In genomic region chr13:110061270-110061669, GRCh38 we compare ENCODE assay signal across 16 cellular contexts.
DNase-seq lines count a peak whose midpoint lies in the region; ATAC-seq, FAIRE-seq and TF ChIP-seq lines count a peak whose summit lies in the region.
"Had no signal": no experiment of that assay in that cellular context is flagged by ENCODE, and none has a peak within 500 bp of the region (broad histone marks: within the 10 kb centered on the region; RNA-seq: fewer than 3 reads in every experiment).

No MANE protein-coding gene starts in this region.

- in situ Hi-C loops in HepG2 (cut with HindIII; ENCODE audit: extremely low pct_ligation_motif_present, low pct_unique_long_range_greater_than_20kb): no loop called here

- DNase-seq in right lobe of liver (no peak), HepG2 (ENCODE audit: low spot score) (no peak), astrocyte (ENCODE audit: low read depth) (no peak), retinal pigment epithelial cell (ENCODE audit: low read depth) (no peak), NCI-H82 treated with DMSO at 0.1 percent for 48 hours (lab: John Stamatoyannopoulos, UW; ENCODE audit: unreplicated experiment) (no peak), ureter (ENCODE audit: low spot score) (no peak), NCI-H187 (lab: John Stamatoyannopoulos, UW) (no peak)
- DNase-seq: Calu3; CD8-positive, alpha-beta T cell; DMS79 treated with DMSO at 0.1 percent for 48 hours; GF-D8; GOT3; HCEC 1CT; KG1 had no signal

- H3K9me3 Mint-ChIP-seq in astrocyte (ENCODE audit: unreplicated experiment): no peaks in the 10 kb centered on the region
- H3K9me3 Mint-ChIP-seq: CD8-positive, alpha-beta T cell had no signal

- H3K4me3 ChIP-seq in right lobe of liver: no peak overlapping the region
- H3K4me3 ChIP-seq in HepG2 (replicated peaks in 1 of 3; ENCODE audit: insufficient read depth in 1 of 3, low read depth in 2 of 3, low read length in 3 of 3): no peak overlapping the region
- H3K4me3 ChIP-seq in astrocyte (ENCODE audit: insufficient read depth, low read depth, low read length): no peak overlapping the region
- no peak overlapping the region for H3K4me3 ChIP-seq in retinal pigment epithelial cell (ENCODE audit: low read length)
- H3K4me3 ChIP-seq: BLaER1 treated with 17β-estradiol and CSF1 and Interleukin-3, amounts not matched to agents 10 nM and 100 nM had no signal

- no peaks in the 10 kb centered on the region for H3K79me2 ChIP-seq in HepG2 (ENCODE audit: insufficient read depth, low read length)
- no peaks in the 10 kb centered on the region for H3K79me2 ChIP-seq in astrocyte (ENCODE audit: insufficient read depth, low read length)

- H3K9ac ChIP-seq in HepG2 (ENCODE audit: insufficient read depth, low read depth, low read length) (no peak overlapping the region), astrocyte (ENCODE audit: low read length) (no peak overlapping the region)
- H3K9ac ChIP-seq: BLaER1 treated with 17β-estradiol and CSF1 and Interleukin-3, amounts not matched to agents 10 nM and 100 nM had no signal

- H3K9me3 ChIP-seq in right lobe of liver (no peaks in the 10 kb centered on the region), HepG2 (ENCODE audit: low read length) (no peaks in the 10 kb centered on the region), astrocyte (ENCODE audit: insufficient read depth, low read depth, low read length) (no peaks in the 10 kb centered on the region)

- no peaks in the 10 kb centered on the region for H4K20me1 ChIP-seq in HepG2 (ENCODE audit: insufficient read depth, low read length)
- no peaks in the 10 kb centered on the region for H4K20me1 ChIP-seq in astrocyte (ENCODE audit: insufficient read depth, low read length)
- H4K20me1 ChIP-seq: BLaER1 treated with 17β-estradiol and CSF1 and Interleukin-3, amounts not matched to agents 10 nM and 100 nM had no signal

- 94% methylated on average over 4 of the region's 4 CpGs for WGBS in right lobe of liver (ENCODE audit: insufficient coverage, low coverage, low lambda C conversion rate, missing lambda C conversion rate)
- WGBS in HepG2 (ENCODE audit: low lambda C conversion rate): 0% methylated on average over 2 of the region's 4 CpGs

- FAIRE-seq in HepG2 (lab: Jason Lieb, UNC) (no peak), astrocyte (lab: Jason Lieb, UNC) (no peak)

- H3K4me2 ChIP-seq in HepG2 (ENCODE audit: low read depth, low read length): no peak overlapping the region
- no peak overlapping the region for H3K4me2 ChIP-seq in astrocyte (ENCODE audit: low read length)
- H3K4me2 ChIP-seq: BLaER1 treated with 17β-estradiol and CSF1 and Interleukin-3, amounts not matched to agents 10 nM and 100 nM had no signal

- H3K27ac ChIP-seq in right lobe of liver: peak overlapping the region in 2 of 3 donors; percentile 78 to 90
- H3K27ac ChIP-seq in HepG2 (ENCODE audit: extremely low read length, insufficient read depth, low read length): no peak overlapping the region
- H3K27ac ChIP-seq in astrocyte (ENCODE audit: low read depth, low read length): no peak overlapping the region
- H3K27ac ChIP-seq: 22Rv1; BLaER1 treated with 17β-estradiol and CSF1 and Interleukin-3, amounts not matched to agents 10 nM and 100 nM had no signal

- ATAC-seq in right lobe of liver: no peak
- ATAC-seq in HepG2: no peak
- ATAC-seq: CD8-positive, alpha-beta T cell had no signal

- BruUV-seq in HepG2 (replicated peaks; lab: Mats Ljungman, UMichigan): no TSS peak

- no peaks in the 10 kb centered on the region for H3K36me3 Mint-ChIP-seq in astrocyte (ENCODE audit: low read depth, unreplicated experiment)
- H3K36me3 Mint-ChIP-seq: CD8-positive, alpha-beta T cell had no signal

- peak overlapping the region; percentile 45 for H3K4me3 Mint-ChIP-seq in astrocyte (ENCODE audit: unreplicated experiment)
- H3K4me3 Mint-ChIP-seq: CD8-positive, alpha-beta T cell had no signal

- TF ChIP-seq CTCF in right lobe of liver (IDR thresholded peaks at IDR 0.05): no peak
- no peak for TF ChIP-seq CTCF in HepG2 (CRISPR knock-in tag; IDR thresholded peaks at IDR 0.05)
- TF ChIP-seq CTCF in astrocyte (IDR thresholded peaks at IDR 0.05; ENCODE audit: insufficient read depth, low read depth, low read length): no peak
- peak; percentile 15 for TF ChIP-seq CTCF in retinal pigment epithelial cell (conservative IDR thresholded peaks at IDR 0.05; ENCODE audit: low read depth, low read length)

- no peak for TF ChIP-seq EP300 in HepG2 (IDR thresholded peaks at IDR 0.05; ENCODE audit: low read depth in 2 of 2, low read length in 2 of 2)
- no peak for TF ChIP-seq EP300 in HepG2 (CRISPR knock-in tag; IDR thresholded peaks at IDR 0.05; ENCODE audit: borderline replicate concordance)

- H3K4me1 ChIP-seq in right lobe of liver (peaks cover 0 to 36% (median 18%) of the 10 kb centered on the region in 4 donors), HepG2 (ENCODE audit: insufficient read depth, low read length) (no peaks in the 10 kb centered on the region), astrocyte (ENCODE audit: insufficient read depth, low read length) (no peaks in the 10 kb centered on the region)

- intact Hi-C loops in right lobe of liver (cut with DNase I): no loop called here
- intact Hi-C loops in HepG2 (cut with micrococcal nuclease; ENCODE audit: unreplicated experiment): no loop called here

- H2AFZ ChIP-seq in HepG2 (ENCODE audit: low read length) (no peak overlapping the region), astrocyte (ENCODE audit: low read depth, low read length) (no peak overlapping the region)

- no peaks in the 10 kb centered on the region for H3K36me3 ChIP-seq in right lobe of liver
- no peaks in the 10 kb centered on the region for H3K36me3 ChIP-seq in HepG2 (replicated peaks in 1 of 2; ENCODE audit: control insufficient read depth in 1 of 2, insufficient read depth in 2 of 2, low read length in 2 of 2)
- H3K36me3 ChIP-seq in astrocyte (ENCODE audit: insufficient read depth, low read length): no peaks in the 10 kb centered on the region
- H3K36me3 ChIP-seq: BLaER1 treated with 17β-estradiol and CSF1 and Interleukin-3, amounts not matched to agents 10 nM and 100 nM had no signal

- no peak overlapping the region for H3K27ac Mint-ChIP-seq in astrocyte (ENCODE audit: unreplicated experiment)
- H3K27ac Mint-ChIP-seq: CD8-positive, alpha-beta T cell had no signal

- H3K4me1 Mint-ChIP-seq in astrocyte (ENCODE audit: low read depth, unreplicated experiment): peaks cover 11% of the 10 kb centered on the region

- POLR2A ChIA-PET in HepG2 (lab: Yijun Ruan, JAX): no interaction called here

- no peak for TF ChIP-seq POLR2A in right lobe of liver (IDR thresholded peaks at IDR 0.05)
- no peak for TF ChIP-seq POLR2A in HepG2 (IDR thresholded peaks at IDR 0.05; ENCODE audit: insufficient read depth in 1 of 2, low read depth in 2 of 2, low read length in 2 of 2)

- TF ChIP-seq RAD21 in HepG2 (CRISPR knock-in tag; IDR thresholded peaks at IDR 0.05): no peak

- CTCF ChIA-PET in HepG2 (lab: Yijun Ruan, JAX; ENCODE audit: low intra/inter-chr PET ratio, low total read pairs): no interaction called here

- no peaks in the 10 kb centered on the region for H3K27me3 Mint-ChIP-seq in astrocyte (ENCODE audit: low read depth, unreplicated experiment)

- H3K27me3 ChIP-seq in right lobe of liver (no peaks in the 10 kb centered on the region), HepG2 (ENCODE audit: control insufficient read depth in 1 of 2, insufficient read depth in 2 of 2, low read length in 2 of 2) (peaks cover 0 to 1% of the 10 kb centered on the region in 2 experiments; a peak in 1 of 5 replicates), astrocyte (ENCODE audit: insufficient read depth, low read length) (no peaks in the 10 kb centered on the region)
- H3K27me3 ChIP-seq: BLaER1 treated with 17β-estradiol and CSF1 and Interleukin-3, amounts not matched to agents 10 nM and 100 nM had no signal

TF ChIP-seq in HepG2, 621 proteins besides CTCF, POLR2A, EP300 and RAD21 (continues in another document):
- TF ChIP-seq ZBTB20 (CRISPR knock-in tag; IDR thresholded peaks at IDR 0.05; ENCODE audit: borderline replicate concordance, low read depth): no peak

Comparison
In these comparisons a context has a peak if more than half of its experiments do, and no peak if none do; other contexts are left out.
1. H3K27ac ChIP-seq: peak in right lobe of liver (2 of 3); none in HepG2 (single experiment) and astrocyte (single experiment).